10 cellular contexts compared by ENCODE assay signal in genomic region chr16:49701867-49702494, GRCh38.
A peak's percentile ranks its signal among the peaks of the same experiment; 100 is the strongest.
DNase-seq lines count a peak whose midpoint lies in the region; ATAC-seq and TF ChIP-seq lines count a peak whose summit lies in the region.
"Had no signal": no experiment of that assay in that cellular context is flagged by ENCODE, and none has a peak within 500 bp of the region (broad histone marks: within the 10 kb centered on the region; RNA-seq: fewer than 3 reads in every experiment).

No MANE protein-coding gene starts in this region.

- no peak for TF ChIP-seq CTCF in glutamatergic neuron (IDR thresholded peaks at IDR 0.05; ENCODE audit: partially characterized antibody, unreplicated experiment)
- TF ChIP-seq CTCF in omental fat pad (IDR thresholded peaks at IDR 0.05), result no peak

- H4K20me1 ChIP-seq in BLaER1, result no peaks in the 10 kb centered on the region

- H3K4me1 ChIP-seq in BLaER1, result peaks cover 100% of the 10 kb centered on the region

- H3K9me3 ChIP-seq in BLaER1, result no peaks in the 10 kb centered on the region

- no peaks in the 10 kb centered on the region for H3K27me3 ChIP-seq in BLaER1

- peak overlapping the region; percentile 60 for H3K4me3 ChIP-seq in BLaER1

- DNase-seq in NCI-H748 treated with DMSO at 0.1 percent for 48 hours (lab: John Stamatoyannopoulos, UW), result peak; percentile 22
- DNase-seq in glutamatergic neuron, result peak; percentile 82
- DNase-seq in omental fat pad (ENCODE audit: low spot score), result peak; percentile 27
- no peak for DNase-seq in activated gamma-delta T cell treated with Interleukin-2 at 50 U/mL for 16 hours
- no peak for DNase-seq in GDM1 (lab: John Stamatoyannopoulos, UW)
- DNase-seq in activated CD4-positive, alpha-beta T cell treated with anti-CD3 and anti-CD28 coated beads for 1 hour, result no peak
- DNase-seq: CD4-positive, CD25-positive, alpha-beta regulatory T cell had no signal

- peak overlapping the region; percentile 91 for H3K27ac Mint-ChIP-seq in glutamatergic neuron (ENCODE audit: unreplicated experiment)
- H3K27ac Mint-ChIP-seq: CD4-positive, CD25-positive, alpha-beta regulatory T cell; stimulated activated naive CD8-positive, alpha-beta T cell treated with anti-CD3 and anti-CD28 coated beads, Interleukin-15, Interleukin-2, amounts not matched to agents 100 ng/mL and 50 ng/mL, for 24 hours had no signal

- H3K4me2 ChIP-seq in BLaER1, result peak overlapping the region; percentile 91

- peak overlapping the region; percentile 80 for H3K9ac ChIP-seq in BLaER1

- H3K4me1 Mint-ChIP-seq in glutamatergic neuron (ENCODE audit: low read depth, unreplicated experiment), result peaks cover 59% of the 10 kb centered on the region
- H3K4me1 Mint-ChIP-seq: CD4-positive, CD25-positive, alpha-beta regulatory T cell had no signal

- H3K27me3 Mint-ChIP-seq in glutamatergic neuron (ENCODE audit: unreplicated experiment), result peaks cover 24% of the 10 kb centered on the region

- ATAC-seq in omental fat pad (ENCODE audit: low FRiP score) (peak; percentile 80), GM21360 (IDR thresholded peaks at IDR 0.05; ENCODE audit: unreplicated experiment) (no peak)

- H3K36me3 ChIP-seq in BLaER1, result no peaks in the 10 kb centered on the region

- H3K36me3 Mint-ChIP-seq in glutamatergic neuron (ENCODE audit: unreplicated experiment), result no peaks in the 10 kb centered on the region
- H3K36me3 Mint-ChIP-seq: CD4-positive, CD25-positive, alpha-beta regulatory T cell had no signal

- H3K4me3 Mint-ChIP-seq in glutamatergic neuron (ENCODE audit: unreplicated experiment), result peak overlapping the region; percentile 83
- H3K4me3 Mint-ChIP-seq: CD4-positive, CD25-positive, alpha-beta regulatory T cell; stimulated activated naive CD8-positive, alpha-beta T cell treated with anti-CD3 and anti-CD28 coated beads, Interleukin-15, Interleukin-2, amounts not matched to agents 100 ng/mL and 50 ng/mL, for 24 hours had no signal

- peak overlapping the region; percentile 91 for H3K27ac ChIP-seq in BLaER1

- H3K9me3 Mint-ChIP-seq in glutamatergic neuron (ENCODE audit: unreplicated experiment), result peaks cover 34% of the 10 kb centered on the region
- H3K9me3 Mint-ChIP-seq: CD4-positive, CD25-positive, alpha-beta regulatory T cell; stimulated activated naive CD8-positive, alpha-beta T cell treated with anti-CD3 and anti-CD28 coated beads, Interleukin-15, Interleukin-2, amounts not matched to agents 100 ng/mL and 50 ng/mL, for 24 hours had no signal

Comparison
In these comparisons a context has a peak if more than half of its experiments do, and no peak if none do; other contexts are left out.
1. DNase-seq: peak in NCI-H748 treated with DMSO at 0.1 percent for 48 hours (single experiment), glutamatergic neuron (single experiment) and omental fat pad (single experiment); none in activated gamma-delta T cell treated with Interleukin-2 at 50 U/mL for 16 hours (single experiment), GDM1 (single experiment) and activated CD4-positive, alpha-beta T cell treated with anti-CD3 and anti-CD28 coated beads for 1 hour (single experiment).